15 cellular contexts compared by ENCODE assay signal in the genomic region with DNA sequence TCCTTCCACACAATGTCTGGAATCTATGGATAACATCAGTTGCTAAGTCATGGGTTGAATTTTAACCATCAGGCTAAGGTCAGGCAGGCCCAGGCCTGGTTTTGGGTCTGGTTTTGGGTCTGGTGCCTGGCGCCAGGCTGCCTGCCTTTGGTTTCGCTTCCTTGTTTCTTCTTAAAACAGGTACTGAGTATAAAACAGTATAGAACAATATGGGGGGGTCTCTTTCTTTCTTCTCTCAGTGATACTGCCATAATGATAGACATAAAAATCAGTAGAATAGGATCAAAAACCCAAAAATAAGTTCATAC. TPM values are rescaled to one million over a fixed set of nuclear protein-coding genes. Genes with fewer than 3 reads are reported as not detected.
"Had no signal": no experiment of that assay in that cellular context is flagged by ENCODE, and none has a peak within 500 bp of the region (broad histone marks: within the 10 kb centered on the region; RNA-seq: fewer than 3 reads in every experiment).

No MANE protein-coding gene starts in this region.

RNA-seq across cellular contexts. Expression of a gene that starts 14.9 kb away (rescaled TPM):
- total RNA-seq: activated CD4-positive, alpha-beta memory T cell treated with anti-CD3 and anti-CD28 coated beads for 36 hours; activated naive CD4-positive, alpha-beta T cell treated with anti-CD3 and anti-CD28 coated beads, Interleukin-2, amount 50 U/mL, for 72 hours; activated T-helper 1 cell treated with anti-CD3 and anti-CD28 coated beads, Interleukin-12 subunit alpha, Interleukin-12 subunit beta, Interleukin-2, Interleukin-4 antibody, amounts not matched to agents 30 ng/mL and 10 ng/mL and 1 ng/mL, durations not matched to agents 14 hours and 24 hours and 36 hours; bronchial epithelial cell; natural killer cell; right cardiac atrium; suprapubic skin; vagina; WTC11 had no signal

RNA-seq across cellular contexts. Expression of a gene that starts 40.0 kb away (rescaled TPM):
- total RNA-seq: activated CD4-positive, alpha-beta memory T cell treated with anti-CD3 and anti-CD28 coated beads for 36 hours; activated naive CD4-positive, alpha-beta T cell treated with anti-CD3 and anti-CD28 coated beads, Interleukin-2, amount 50 U/mL, for 72 hours; activated T-helper 1 cell treated with anti-CD3 and anti-CD28 coated beads, Interleukin-12 subunit alpha, Interleukin-12 subunit beta, Interleukin-2, Interleukin-4 antibody, amounts not matched to agents 30 ng/mL and 10 ng/mL and 1 ng/mL, durations not matched to agents 14 hours and 24 hours and 36 hours; adrenal gland; bronchial epithelial cell; left colon; mesenteric fat pad; natural killer cell; ovary; psoas muscle; right cardiac atrium; skeletal muscle tissue; suprapubic skin; vagina; WTC11 had no signal
